In the genomic region with DNA sequence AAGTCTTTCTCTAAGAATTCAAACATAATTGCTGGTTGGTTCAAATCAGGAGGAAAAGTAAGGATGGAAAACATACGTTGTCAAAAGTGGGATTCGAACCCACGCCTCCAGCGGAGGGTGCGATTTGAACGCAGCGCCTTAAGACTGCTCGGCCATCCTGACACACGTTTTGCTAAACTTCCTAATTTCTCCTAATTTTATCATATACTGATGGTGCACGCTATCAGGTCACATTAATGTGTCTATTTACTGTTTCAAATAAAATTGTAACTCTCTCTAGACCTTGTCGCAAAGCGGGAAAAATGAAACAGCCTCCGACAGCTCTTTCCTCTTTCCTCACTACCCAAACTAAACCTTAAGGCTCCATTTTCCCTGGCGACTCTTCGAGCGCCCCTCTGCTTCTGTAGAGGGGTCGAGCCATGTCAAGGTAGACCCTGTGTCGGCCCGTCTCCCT, we compare ENCODE assay signal across 8 cellular contexts. TPM values are rescaled to one million over a fixed set of nuclear protein-coding genes. Genes with fewer than 3 reads are reported as not detected.
DNase-seq lines count a peak whose midpoint lies in the region; ATAC-seq and TF ChIP-seq lines count a peak whose summit lies in the region.
"Not testable (repeated sequence)": the region's sequence is repeated elsewhere in the genome, so short reads cannot be mapped to it uniquely, and the experiment has no call there.

No MANE protein-coding gene starts in this region.

- H3K9ac ChIP-seq in skeletal muscle satellite cell (ENCODE audit: low read depth, low read length) = peak overlapping the region; percentile 63

- not testable (repeated sequence) for H3K9me3 Mint-ChIP-seq in activated naive CD8-positive, alpha-beta T cell treated with anti-CD3 and anti-CD28 coated beads for 36 hours

- peak; percentile 59 for DNase-seq in AG08396 (ENCODE audit: low spot score)
- not testable (repeated sequence) for DNase-seq in LNCaP clone FGC (ENCODE audit: low read depth); RWPE2 (ENCODE audit: low spot score); lower leg skin (ENCODE audit: low spot score in 2 of 2)
- peak; percentile 14 for DNase-seq in activated naive CD8-positive, alpha-beta T cell treated with anti-CD3 and anti-CD28 coated beads for 36 hours
- peak; percentile 29 for DNase-seq in fibroblast of gingiva (ENCODE audit: low read depth)

- 1% methylated on average over 19 of the region's 19 CpGs for WGBS in lower leg skin, 2 donors

- H3K4me1 ChIP-seq in RWPE2 (ENCODE audit: insufficient read depth, poor library complexity, severe bottlenecking); skeletal muscle satellite cell (ENCODE audit: control insufficient read depth, insufficient read depth, low read length): not testable (repeated sequence)

- peak; percentile 4 for ATAC-seq in GM18909 (IDR thresholded peaks at IDR 0.05; ENCODE audit: poor library complexity, unreplicated experiment)
- ATAC-seq in RWPE2 (ENCODE audit: low read depth) = not testable (repeated sequence)

- not testable (repeated sequence) for H3K36me3 ChIP-seq in RWPE2 (ENCODE audit: low read depth); skeletal muscle satellite cell (ENCODE audit: insufficient read depth, low read length)

- H3K9me3 ChIP-seq in RWPE2 (ENCODE audit: severe bottlenecking); skeletal muscle satellite cell (replicated peaks; ENCODE audit: low read length): not testable (repeated sequence)

- not testable (repeated sequence) for TF ChIP-seq CTCF in LNCaP clone FGC (IDR thresholded peaks at IDR 0.05; ENCODE audit: control insufficient read depth, extremely low read depth, insufficient read depth); RWPE2 (IDR thresholded peaks at IDR 0.05; ENCODE audit: poor library complexity, severe bottlenecking); lower leg skin (IDR thresholded peaks at IDR 0.05)

- peak overlapping the region; percentile 67 for H3K4me3 ChIP-seq in LNCaP clone FGC (ENCODE audit: low read depth, low read length)
- H3K4me3 ChIP-seq in RWPE2 (ENCODE audit: severe bottlenecking) = peak overlapping the region; percentile 38
- peak overlapping the region; percentile 47 for H3K4me3 ChIP-seq in lower leg skin (ENCODE audit: low read depth, poor library complexity, severe bottlenecking)
- peak overlapping the region; percentile 75 for H3K4me3 ChIP-seq in skeletal muscle satellite cell (ENCODE audit: low read length)

- H3K27me3 ChIP-seq in RWPE2 (ENCODE audit: insufficient read depth, poor library complexity, severe bottlenecking); skeletal muscle satellite cell (ENCODE audit: control insufficient read depth, insufficient read depth, low read length): not testable (repeated sequence)

- H3K4me1 Mint-ChIP-seq in activated naive CD8-positive, alpha-beta T cell treated with anti-CD3 and anti-CD28 coated beads for 36 hours = peaks cover 14% of the 10 kb centered on the region

- not testable (repeated sequence) for TF ChIP-seq POLR2A in lower leg skin (IDR thresholded peaks at IDR 0.05)

- H3K27me3 Mint-ChIP-seq in activated naive CD8-positive, alpha-beta T cell treated with anti-CD3 and anti-CD28 coated beads for 36 hours = peaks cover 20% of the 10 kb centered on the region

- H3K36me3 Mint-ChIP-seq in activated naive CD8-positive, alpha-beta T cell treated with anti-CD3 and anti-CD28 coated beads for 36 hours = not testable (repeated sequence)

- peak overlapping the region; percentile 82 for H3K27ac Mint-ChIP-seq in activated naive CD8-positive, alpha-beta T cell treated with anti-CD3 and anti-CD28 coated beads for 36 hours

- peak overlapping the region; percentile 82 for H3K4me2 ChIP-seq in skeletal muscle satellite cell (ENCODE audit: low read length)

- intact Hi-C loops in lower leg skin (cut with DNase I; ENCODE audit: low total_unique reads) = not testable (repeated sequence)

- H3K27ac ChIP-seq in RWPE2 (ENCODE audit: poor library complexity, severe bottlenecking) = peak overlapping the region; percentile 16

- H3K4me3 Mint-ChIP-seq in activated naive CD8-positive, alpha-beta T cell treated with anti-CD3 and anti-CD28 coated beads for 36 hours = peak overlapping the region; percentile 82

RNA-seq across cellular contexts. Expression of a gene that starts 19.1 kb away (rescaled TPM):
- not detected for total RNA-seq in activated naive CD8-positive, alpha-beta T cell treated with anti-CD3 and anti-CD28 coated beads for 36 hours
- 1 to 10 TPM; 1.1 to 7.8 (median 2.4) TPM for total RNA-seq in lower leg skin
- not detected in 2 replicates for total RNA-seq in skeletal muscle satellite cell (2012; rRNA removed)

RNA-seq across cellular contexts. Expression of a gene that starts 51.0 kb away (rescaled TPM):
- under 1 TPM; 0.20 to 0.25 TPM for total RNA-seq in activated naive CD8-positive, alpha-beta T cell treated with anti-CD3 and anti-CD28 coated beads for 36 hours
- 10 to 100 TPM in 1 of 4 donors, 1 to 10 TPM in 3; 6.0 to 10.0 (median 8.3) TPM for total RNA-seq in lower leg skin
- total RNA-seq in skeletal muscle satellite cell (2012; rRNA removed) = not detected in 2 replicates

Comparison
In these comparisons a context has a peak if more than half of its experiments do, and no peak if none do; other contexts are left out.
1. RNA of a gene that starts 51.0 kb away (total RNA-seq): 6.0 to 10.0 TPM in lower leg skin; 0.20 to 0.25 TPM in activated naive CD8-positive, alpha-beta T cell treated with anti-CD3 and anti-CD28 coated beads for 36 hours; every median in the first group is over 4 times any median in the second.
2. Peak in every context shown above with its lines, with median percentiles within 50 percentile points of each other: H3K4me3 ChIP-seq.